Comparison of ENCODE assay signal across 16 cellular contexts in genomic region chr9:126676102-126676684, GRCh38.
"Had no signal": no experiment of that assay in that cellular context is flagged by ENCODE, and none has a peak within 500 bp of the region (broad histone marks: within the 10 kb centered on the region; RNA-seq: fewer than 3 reads in every experiment).

No MANE protein-coding gene starts in this region.

- H3K36me3 ChIP-seq: gastroesophageal sphincter, right lobe of liver, spleen, transverse colon had no signal

- H3K4me3 Mint-ChIP-seq: activated CD4-positive, alpha-beta memory T cell treated with anti-CD3 and anti-CD28 coated beads for 36 hours; activated naive CD4-positive, alpha-beta T cell treated with anti-CD3 and anti-CD28 coated beads for 36 hours had no signal

- DNase-seq: activated CD4-positive, alpha-beta memory T cell treated with anti-CD3 and anti-CD28 coated beads for 36 hours; activated CD4-positive, alpha-beta T cell treated with anti-CD3 and anti-CD28 coated beads for 1 hour; activated CD8-positive, alpha-beta memory T cell treated with anti-CD3 and anti-CD28 coated beads, Interleukin-2, amount 50 U/mL, for 48 hours; activated naive CD4-positive, alpha-beta T cell treated with anti-CD3 and anti-CD28 coated beads for 36 hours; central memory CD4-positive, alpha-beta T cell; effector memory CD4-positive, alpha-beta T cell; naive B cell; nucleus accumbens; spleen; stimulated activated CD4-positive, alpha-beta T cell treated with anti-CD3 and anti-CD28 coated beads, Interleukin-1b, Interleukin-23, amount 100 ng/mL, for 48 hours; stimulated activated naive CD4-positive, alpha-beta T cell; transverse colon had no signal

- H3K36me3 Mint-ChIP-seq: activated CD4-positive, alpha-beta memory T cell treated with anti-CD3 and anti-CD28 coated beads for 36 hours had no signal

- H3K9me3 ChIP-seq: gastroesophageal sphincter, right lobe of liver, spleen, transverse colon had no signal

- H3K27ac ChIP-seq: epithelial cell of prostate, gastroesophageal sphincter, right lobe of liver, spleen, transverse colon had no signal

- H3K9me3 Mint-ChIP-seq: activated CD4-positive, alpha-beta memory T cell treated with anti-CD3 and anti-CD28 coated beads for 36 hours; activated naive CD4-positive, alpha-beta T cell treated with anti-CD3 and anti-CD28 coated beads for 36 hours had no signal

- H3K27ac Mint-ChIP-seq: activated CD4-positive, alpha-beta memory T cell treated with anti-CD3 and anti-CD28 coated beads for 36 hours; activated naive CD4-positive, alpha-beta T cell treated with anti-CD3 and anti-CD28 coated beads for 36 hours had no signal

- H3K4me3 ChIP-seq: gastroesophageal sphincter, lung, right lobe of liver, spleen, transverse colon had no signal

- H3K4me1 ChIP-seq: right lobe of liver, transverse colon had no signal
